Comparison of ENCODE assay signal across 2 cellular contexts in genomic region chr10:51342381-51342780, GRCh38.
TF ChIP-seq lines count a peak whose summit lies in the region.

No MANE protein-coding gene starts in this region.

TF ChIP-seq in HepG2, 621 proteins besides CTCF, POLR2A, EP300 and RAD21:
- TF ChIP-seq MAFF (IDR thresholded peaks at IDR 0.05; ENCODE audit: low read depth, low read length) (peak; percentile 75), MAFK (conservative IDR thresholded peaks at IDR 0.05 in 1 of 2, IDR thresholded peaks at IDR 0.05 in 1 of 2; ENCODE audit: low read length in 2 of 2) (peak; percentile 66 to 88), ZNF3 (CRISPR knock-in tag; IDR thresholded peaks at IDR 0.05) (no peak)

TF ChIP-seq in H1, 55 proteins besides CTCF, POLR2A, EP300 and RAD21:
- TF ChIP-seq CBX5 (IDR thresholded peaks at IDR 0.05; ENCODE audit: low read depth, low read length) (no peak), MAFK (IDR thresholded peaks at IDR 0.05; ENCODE audit: low read depth, low read length) (peak; percentile 25; the same call in 1 of the 2 replicates)
